15 cellular contexts compared by ENCODE assay signal in the genomic region with DNA sequence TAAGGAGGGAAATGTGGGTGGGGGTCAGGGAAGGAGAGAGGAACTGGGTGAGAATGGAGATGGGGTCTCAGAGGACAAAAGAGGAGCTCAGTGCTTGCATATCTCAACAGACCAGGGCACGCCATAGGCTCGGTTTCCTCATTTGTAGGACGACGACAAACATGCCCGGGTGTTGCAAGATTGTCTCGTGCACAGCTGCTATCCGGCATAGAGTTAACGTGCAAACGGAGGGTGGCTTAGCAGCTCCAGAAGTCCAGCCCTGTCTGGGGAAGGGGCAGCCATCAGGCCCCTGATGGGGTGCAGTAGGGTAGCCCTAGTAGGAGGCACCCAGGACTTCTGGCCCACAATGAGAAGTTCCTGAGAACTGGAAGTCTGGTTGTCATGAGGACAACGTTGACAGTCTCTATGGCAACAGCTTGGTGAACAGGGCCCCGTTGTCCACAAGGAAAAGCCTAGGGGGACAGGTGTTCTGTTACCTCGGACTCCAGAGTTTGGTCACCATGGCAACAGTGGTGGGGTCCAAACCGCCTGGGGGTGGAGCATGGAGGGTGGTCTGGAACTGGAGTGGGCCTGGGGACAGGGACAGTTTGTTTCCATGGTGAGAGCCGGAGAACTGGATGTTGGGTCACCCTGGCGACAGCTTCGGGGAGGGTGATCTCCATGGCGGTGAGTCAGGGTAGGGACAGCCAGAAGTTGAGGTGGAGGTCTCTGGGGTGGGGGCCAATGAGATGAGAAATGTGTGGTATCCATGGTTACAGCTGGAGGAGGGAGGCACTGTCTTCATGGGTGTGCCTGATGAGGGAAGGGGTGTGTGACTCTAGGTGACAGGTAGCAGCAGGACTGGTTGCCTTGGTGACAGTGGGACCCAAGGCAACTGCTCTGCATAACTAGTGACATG. TPM values are rescaled to one million over a fixed set of nuclear protein-coding genes. Genes with fewer than 3 reads are reported as not detected.
DNase-seq lines count a peak whose midpoint lies in the region; ATAC-seq and TF ChIP-seq lines count a peak whose summit lies in the region.
"Had no signal": no experiment of that assay in that cellular context is flagged by ENCODE, and none has a peak within 500 bp of the region (broad histone marks: within the 10 kb centered on the region; RNA-seq: fewer than 3 reads in every experiment).

No MANE protein-coding gene starts in this region.

- H4K8ac ChIP-seq in mesenchymal stem cell (ENCODE audit: low read length) = no peak overlapping the region

- H2AFZ ChIP-seq in mesenchymal stem cell (ENCODE audit: low read depth, low read length) = no peak overlapping the region
- H2AFZ ChIP-seq: PC-9 had no signal

- no peak overlapping the region for H2BK120ac ChIP-seq in mesenchymal stem cell (ENCODE audit: low read depth, low read length)

- H3K4me1 ChIP-seq in mesenchymal stem cell (ENCODE audit: control insufficient read depth, insufficient read depth, low read depth, low read length) = peaks cover 5% of the 10 kb centered on the region

- peaks cover 7% of the 10 kb centered on the region for H3K9me3 ChIP-seq in mesenchymal stem cell (ENCODE audit: control insufficient read depth, low read length)
- H3K9me3 ChIP-seq: sigmoid colon had no signal

- DNase-seq in CD1c-positive myeloid dendritic cell (ENCODE audit: extremely low spot score) (peak; percentile 58), HL-60 (ENCODE audit: low read depth in 1 of 2, low spot score in 1 of 2) (peak; percentile 35 to 88), NOMO-1 (lab: John Stamatoyannopoulos, UW; ENCODE audit: unreplicated experiment in 2 of 2) (peak; percentile 23 to 44), epidermal melanocyte (ENCODE audit: insufficient read length, low spot score) (peak; percentile 14), mesenchymal stem cell (no peak), SHP77 (lab: John Stamatoyannopoulos, UW) (no peak), NCI-H345 treated with DMSO at 0.1 percent for 48 hours (lab: John Stamatoyannopoulos, UW; ENCODE audit: unreplicated experiment) (no peak)
- DNase-seq: amniotic stem cell, C1 segment of cervical spinal cord, foreskin fibroblast, islet precursor cell, NCI-H187, sigmoid colon had no signal

- H2AK5ac ChIP-seq in mesenchymal stem cell (ENCODE audit: low read length, severe bottlenecking) = no peak overlapping the region

- ATAC-seq in HG02885 (IDR thresholded peaks at IDR 0.05; ENCODE audit: poor library complexity, unreplicated experiment) = no peak

- TF ChIP-seq CTCF in HL-60 (IDR thresholded peaks at IDR 0.05; ENCODE audit: insufficient read depth, low read length) = no peak

- H3K4me3 ChIP-seq in HL-60 (replicated peaks; ENCODE audit: insufficient read depth, low read length) (no peak overlapping the region), mesenchymal stem cell (ENCODE audit: insufficient read depth in 1 of 2, low read depth in 1 of 2, low read length in 2 of 2) (no peak overlapping the region)
- H3K4me3 ChIP-seq: PC-9, sigmoid colon had no signal

- no peak overlapping the region for H2BK5ac ChIP-seq in mesenchymal stem cell (ENCODE audit: low read depth, low read length, poor library complexity, severe bottlenecking)

- no peak overlapping the region for H2BK15ac ChIP-seq in mesenchymal stem cell (ENCODE audit: low read depth, poor library complexity, severe bottlenecking)

- H3K14ac ChIP-seq in mesenchymal stem cell (ENCODE audit: low read length in 2 of 2) = no peak overlapping the region

- H3K27me3 ChIP-seq in HL-60 (ENCODE audit: insufficient read depth, poor library complexity, severe bottlenecking) (peaks cover 2% of the 10 kb centered on the region), mesenchymal stem cell (ENCODE audit: control insufficient read depth in 1 of 2, insufficient read depth in 1 of 2, low read length in 2 of 2) (peaks cover 43 to 63% of the 10 kb centered on the region in 2 experiments)

- H3K4ac ChIP-seq in mesenchymal stem cell (ENCODE audit: low read depth in 1 of 2, low read length in 2 of 2) = no peak overlapping the region

- H2BK12ac ChIP-seq in mesenchymal stem cell (ENCODE audit: low read length in 2 of 2) = no peak overlapping the region

- H4K91ac ChIP-seq in mesenchymal stem cell (ENCODE audit: low read length) = no peak overlapping the region

- H3K23ac ChIP-seq in mesenchymal stem cell (ENCODE audit: low read length in 2 of 2) = no peak overlapping the region

- H3K36me3 ChIP-seq in mesenchymal stem cell (ENCODE audit: control insufficient read depth in 1 of 2, insufficient read depth in 2 of 2, low read depth in 1 of 2, low read length in 2 of 2) = peaks cover 0 to 3% of the 10 kb centered on the region in 2 experiments
- H3K36me3 ChIP-seq: sigmoid colon had no signal

- 77% methylated on average over 17 of the region's 17 CpGs for WGBS in mesenchymal stem cell

- H3K9ac ChIP-seq in mesenchymal stem cell (ENCODE audit: low read length) = no peak overlapping the region

- H3K18ac ChIP-seq in mesenchymal stem cell (ENCODE audit: low read depth in 1 of 2, low read length in 2 of 2) = no peak overlapping the region

- H3K79me1 ChIP-seq in mesenchymal stem cell (replicated peaks; ENCODE audit: low read length, poor library complexity, severe bottlenecking) = no peaks in the 10 kb centered on the region

- no peak overlapping the region for H3K4me2 ChIP-seq in mesenchymal stem cell (ENCODE audit: low read length, poor library complexity, severe bottlenecking)
- H3K4me2 ChIP-seq: PC-9 had no signal

- peak overlapping the region; percentile 59 for H3K27ac ChIP-seq in HL-60 (replicated peaks)
- no peak overlapping the region for H3K27ac ChIP-seq in mesenchymal stem cell (ENCODE audit: low read length, poor library complexity, severe bottlenecking)
- H3K27ac ChIP-seq: PC-9, sigmoid colon had no signal

RNA-seq across cellular contexts. Expression of a gene that starts 16.8 kb away (rescaled TPM):
- polyA plus RNA-seq in mesenchymal stem cell (2013, experiment 1 of 2) = 3.2 TPM
- 3.1 TPM for polyA plus RNA-seq in mesenchymal stem cell (2013, experiment 2 of 2)

RNA-seq across cellular contexts. Expression of a gene that starts 44.6 kb away (rescaled TPM):
- 0.01 TPM for polyA plus RNA-seq in mesenchymal stem cell (2013, experiment 1 of 2)
- 0.01 TPM for polyA plus RNA-seq in mesenchymal stem cell (2013, experiment 2 of 2)

RNA-seq across cellular contexts. Expression of a gene that starts 53.1 kb away (rescaled TPM):
- polyA plus RNA-seq in mesenchymal stem cell (2013, experiment 1 of 2) = 3.7 TPM
- 3.1 TPM for polyA plus RNA-seq in mesenchymal stem cell (2013, experiment 2 of 2)

Comparison
In these comparisons a context has a peak if more than half of its experiments do, and no peak if none do; other contexts are left out.
1. DNase-seq: peak in CD1c-positive myeloid dendritic cell (single experiment), HL-60 (2 of 2), NOMO-1 (2 of 2) and epidermal melanocyte (single experiment); none in mesenchymal stem cell (single experiment), SHP77 (0 of 2) and NCI-H345 treated with DMSO at 0.1 percent for 48 hours (single experiment).